1 cellular context compared by ENCODE assay signal in the genomic region with DNA sequence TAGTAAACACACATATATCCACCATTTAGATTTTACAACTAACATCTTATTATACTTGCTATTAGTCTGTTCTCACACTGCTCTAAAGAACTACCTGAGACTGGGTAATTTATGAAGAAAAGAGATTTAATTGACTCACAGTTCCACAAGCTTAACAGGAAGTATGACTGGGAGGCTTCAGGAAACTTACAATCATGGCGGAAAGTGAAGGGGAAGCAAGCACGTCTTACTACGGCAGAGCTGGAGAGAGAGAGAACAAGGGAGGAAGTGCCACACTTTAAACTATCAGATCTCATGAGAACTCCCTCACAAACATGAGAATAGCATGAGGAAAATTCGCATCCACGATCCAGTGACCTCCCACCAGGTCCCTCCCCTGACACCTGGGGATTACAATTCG.
TF ChIP-seq lines count a peak whose summit lies in the region.

No MANE protein-coding gene starts in this region.

TF ChIP-seq in GM12878, 131 proteins besides CTCF, POLR2A, EP300 and RAD21 (continued from another document):
- TF ChIP-seq, protein P1, sequence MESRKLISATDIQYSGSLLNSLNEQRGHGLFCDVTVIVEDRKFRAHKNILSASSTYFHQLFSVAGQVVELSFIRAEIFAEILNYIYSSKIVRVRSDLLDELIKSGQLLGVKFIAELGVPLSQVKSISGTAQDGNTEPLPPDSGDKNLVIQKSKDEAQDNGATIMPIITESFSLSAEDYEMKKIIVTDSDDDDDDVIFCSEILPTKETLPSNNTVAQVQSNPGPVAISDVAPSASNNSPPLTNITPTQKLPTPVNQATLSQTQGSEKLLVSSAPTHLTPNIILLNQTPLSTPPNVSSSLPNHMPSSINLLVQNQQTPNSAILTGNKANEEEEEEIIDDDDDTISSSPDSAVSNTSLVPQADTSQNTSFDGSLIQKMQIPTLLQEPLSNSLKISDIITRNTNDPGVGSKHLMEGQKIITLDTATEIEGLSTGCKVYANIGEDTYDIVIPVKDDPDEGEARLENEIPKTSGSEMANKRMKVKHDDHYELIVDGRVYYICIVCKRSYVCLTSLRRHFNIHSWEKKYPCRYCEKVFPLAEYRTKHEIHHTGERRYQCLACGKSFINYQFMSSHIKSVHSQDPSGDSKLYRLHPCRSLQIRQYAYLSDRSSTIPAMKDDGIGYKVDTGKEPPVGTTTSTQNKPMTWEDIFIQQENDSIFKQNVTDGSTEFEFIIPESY (IDR thresholded peaks at IDR 0.05): 0 out of 2 replicates have a peak, but pooled peaks have one; percentile 29
